Comparison of ENCODE assay signal across 8 cellular contexts in the genomic region with DNA sequence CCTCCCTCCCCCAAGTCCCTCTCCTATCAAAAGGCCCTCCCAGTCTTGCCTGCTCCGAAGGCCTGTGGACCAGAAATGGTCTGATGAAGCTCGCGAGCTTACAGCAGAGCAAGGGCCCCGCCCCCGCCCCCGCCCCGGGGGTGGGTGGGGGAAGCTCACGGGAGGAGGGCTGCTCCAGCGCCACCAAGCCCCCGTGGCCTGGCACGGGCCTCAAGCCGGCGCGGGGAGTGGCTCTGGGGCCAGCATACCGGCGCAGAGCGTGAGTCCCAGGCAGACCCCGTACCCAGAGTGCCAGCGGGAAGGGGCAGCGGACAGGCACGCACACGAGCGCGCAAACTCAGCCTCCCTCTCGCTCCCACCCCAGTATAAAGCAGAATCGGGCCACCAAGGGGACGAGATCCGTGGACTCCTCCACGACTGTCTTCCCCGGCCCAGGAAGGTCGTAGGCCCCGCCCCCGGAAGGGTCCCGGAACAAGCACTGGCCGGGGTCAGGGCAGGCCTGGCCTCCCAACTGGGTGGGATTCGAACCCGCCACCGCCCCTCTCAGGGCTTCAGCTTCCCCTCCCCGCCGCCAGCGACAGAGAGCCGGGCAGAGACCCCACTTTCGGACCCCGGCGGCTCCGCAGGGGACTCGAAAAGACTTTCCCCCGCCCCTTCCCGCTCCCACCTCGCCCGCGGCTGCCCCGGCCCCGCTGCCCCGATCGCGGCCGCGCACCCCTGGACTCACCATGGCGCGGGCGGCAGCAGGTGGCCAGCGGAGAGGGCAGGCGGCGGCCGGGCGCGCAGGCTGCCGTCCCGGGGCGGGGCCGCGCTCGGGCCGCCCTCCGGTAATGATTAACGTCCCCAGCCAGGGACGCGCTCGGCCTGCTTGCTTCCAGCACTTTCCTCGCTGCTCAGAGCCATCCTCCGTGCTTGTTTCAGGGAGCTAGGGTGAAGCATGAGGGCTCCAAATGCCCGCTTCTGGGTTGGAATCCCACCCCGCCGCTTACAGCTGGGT. TPM values are rescaled to one million over a fixed set of nuclear protein-coding genes. Genes with fewer than 3 reads are reported as not detected.
DNase-seq lines count a peak whose midpoint lies in the region; ATAC-seq, FAIRE-seq and TF ChIP-seq lines count a peak whose summit lies in the region.

PCBD1 (minus strand) TSS at position 762 of the 997 bp plus-strand sequence; CDS start at position 730, 32 bp downstream.

- peaks cover 18% of the 10 kb centered on the region for H3K79me2 ChIP-seq in HepG2 (ENCODE audit: insufficient read depth, low read length)

- H3K9me3 ChIP-seq in HepG2 (ENCODE audit: low read length), result no peaks in the 10 kb centered on the region

- no peak within 1 kb of the TSS for H2AFZ ChIP-seq in HepG2 (ENCODE audit: low read length)

- no peak for FAIRE-seq in HepG2 (lab: Jason Lieb, UNC)

- CTCF ChIA-PET in HepG2 (lab: Yijun Ruan, JAX; ENCODE audit: low intra/inter-chr PET ratio, low total read pairs), result no interaction called here

- H4K20me1 ChIP-seq in HepG2 (ENCODE audit: insufficient read depth, low read length), result peaks cover 3% of the 10 kb centered on the region; the same call in 1 of the 2 replicates

- no TSS peak for BruUV-seq in HepG2 (replicated peaks; lab: Mats Ljungman, UMichigan)

- peak; percentile 38 to 79 for TF ChIP-seq POLR2A in HepG2 (IDR thresholded peaks at IDR 0.05; ENCODE audit: insufficient read depth in 1 of 2, low read depth in 2 of 2, low read length in 2 of 2)

- peak; percentile 45 to 72 (median 59) for DNase-seq in NCI-H1417 (lab: John Stamatoyannopoulos, UW)
- no peak for DNase-seq in NCI-H1417 treated with DMSO at 0.1 percent for 48 hours (lab: John Stamatoyannopoulos, UW)
- peak; percentile 41 for DNase-seq in NCI-H1694 treated with DMSO at 0.1 percent for 48 hours (lab: John Stamatoyannopoulos, UW)
- DNase-seq in activated CD4-positive, alpha-beta T cell treated with anti-CD3 and anti-CD28 coated beads for 4 hours, result peak; percentile 74
- peak; percentile 88 for DNase-seq in coronary artery (ENCODE audit: low spot score)
- peak; percentile 74 for DNase-seq in HepG2 (ENCODE audit: low spot score)
- DNase-seq in stimulated activated CD4-positive, alpha-beta T cell treated with anti-CD3 and anti-CD28 coated beads, Interleukin-2, amount 100 ng/mL, for 48 hours, result peak; percentile 54 to 62

- H3K4me2 ChIP-seq in HepG2 (ENCODE audit: low read depth, low read length), result peak within 1 kb of the TSS; percentile 88

- in situ Hi-C loops in HepG2 (cut with HindIII; ENCODE audit: extremely low pct_ligation_motif_present, low pct_unique_long_range_greater_than_20kb), result loop anchor here (10.0 kb wide), 1 partner anchor 333 kb away; no protein-coding TSS in a partner anchor

- no peak; the same call in 1 of the 2 replicates for TF ChIP-seq RAD21 in HepG2 (CRISPR knock-in tag; IDR thresholded peaks at IDR 0.05)

- peaks cover 8 to 34% of the 10 kb centered on the region in 2 experiments; a peak in 4 of 5 replicates for H3K36me3 ChIP-seq in HepG2 (replicated peaks in 1 of 2; ENCODE audit: control insufficient read depth in 1 of 2, insufficient read depth in 2 of 2, low read length in 2 of 2)

- H3K4me3 ChIP-seq in coronary artery (peak within 1 kb of the TSS; percentile 84), HepG2 (replicated peaks in 1 of 3; ENCODE audit: insufficient read depth in 1 of 3, low read depth in 2 of 3, low read length in 3 of 3) (peak within 1 kb of the TSS; percentile 69 to 87 (median 79))

- H3K9ac ChIP-seq in HepG2 (ENCODE audit: insufficient read depth, low read depth, low read length), result peak within 1 kb of the TSS; percentile 92

- ATAC-seq in HG02763 (IDR thresholded peaks at IDR 0.05; ENCODE audit: unreplicated experiment), result peak; percentile 73
- peak; percentile 90 for ATAC-seq in HepG2

- no peak for TF ChIP-seq EP300 in HepG2 (IDR thresholded peaks at IDR 0.05; ENCODE audit: low read depth in 2 of 2, low read length in 2 of 2)
- no peak for TF ChIP-seq EP300 in HepG2 (CRISPR knock-in tag; IDR thresholded peaks at IDR 0.05; ENCODE audit: borderline replicate concordance)

- POLR2A ChIA-PET in HepG2 (lab: Yijun Ruan, JAX), result interaction anchor here (0.7 to 2.1 kb wide), 3 partner anchors 9 to 78 kb away, joined by 3 to 7 read pairs (median 3); no protein-coding TSS in a partner anchor

- no peak for TF ChIP-seq CTCF in coronary artery (IDR thresholded peaks at IDR 0.05)
- TF ChIP-seq CTCF in HepG2 (CRISPR knock-in tag; IDR thresholded peaks at IDR 0.05), result peak; percentile 20; the same call in 1 of the 2 replicates

- peak within 1 kb of the TSS; percentile 92 to 96 for H3K27ac ChIP-seq in coronary artery
- H3K27ac ChIP-seq in HepG2 (ENCODE audit: extremely low read length, insufficient read depth, low read length), result peak within 1 kb of the TSS; percentile 91

- intact Hi-C loops in HepG2 (cut with micrococcal nuclease; ENCODE audit: unreplicated experiment), result no loop called here

- peaks cover 58% of the 10 kb centered on the region for H3K4me1 ChIP-seq in HepG2 (ENCODE audit: insufficient read depth, low read length)

- WGBS in HepG2 (ENCODE audit: low lambda C conversion rate), result 0% methylated on average over 12 of the region's 85 CpGs

- no peaks in the 10 kb centered on the region; a peak in 1 of 5 replicates for H3K27me3 ChIP-seq in HepG2 (ENCODE audit: control insufficient read depth in 1 of 2, insufficient read depth in 2 of 2, low read length in 2 of 2)

TF ChIP-seq in HepG2, 621 proteins besides CTCF, POLR2A, EP300 and RAD21 (continues in another document):
- peak; percentile 46; the same call in 1 of the 2 replicates for TF ChIP-seq ZC3H13 (CRISPR knock-in tag; IDR thresholded peaks at IDR 0.05)
- no peak for TF ChIP-seq ZNF772 (CRISPR knock-in tag; IDR thresholded peaks at IDR 0.05)
- no peak for TF ChIP-seq SP140L (CRISPR knock-in tag; IDR thresholded peaks at IDR 0.05; ENCODE audit: borderline replicate concordance)
- peak; percentile 48 for TF ChIP-seq HNRNPLL (IDR thresholded peaks at IDR 0.05; ENCODE audit: low read depth, low read length, poor library complexity, severe bottlenecking)
- TF ChIP-seq CC2D1A (CRISPR knock-in tag; IDR thresholded peaks at IDR 0.05), result no peak
- no peak for TF ChIP-seq ZNF737 (CRISPR knock-in tag; IDR thresholded peaks at IDR 0.05; ENCODE audit: borderline replicate concordance)
- TF ChIP-seq ZNF224 (CRISPR knock-in tag; IDR thresholded peaks at IDR 0.05), result no peak
- TF ChIP-seq, protein P1, sequence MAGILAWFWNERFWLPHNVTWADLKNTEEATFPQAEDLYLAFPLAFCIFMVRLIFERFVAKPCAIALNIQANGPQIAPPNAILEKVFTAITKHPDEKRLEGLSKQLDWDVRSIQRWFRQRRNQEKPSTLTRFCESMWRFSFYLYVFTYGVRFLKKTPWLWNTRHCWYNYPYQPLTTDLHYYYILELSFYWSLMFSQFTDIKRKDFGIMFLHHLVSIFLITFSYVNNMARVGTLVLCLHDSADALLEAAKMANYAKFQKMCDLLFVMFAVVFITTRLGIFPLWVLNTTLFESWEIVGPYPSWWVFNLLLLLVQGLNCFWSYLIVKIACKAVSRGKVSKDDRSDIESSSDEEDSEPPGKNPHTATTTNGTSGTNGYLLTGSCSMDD (CRISPR knock-in tag; IDR thresholded peaks at IDR 0.05), result no peak
- TF ChIP-seq, protein P2, sequence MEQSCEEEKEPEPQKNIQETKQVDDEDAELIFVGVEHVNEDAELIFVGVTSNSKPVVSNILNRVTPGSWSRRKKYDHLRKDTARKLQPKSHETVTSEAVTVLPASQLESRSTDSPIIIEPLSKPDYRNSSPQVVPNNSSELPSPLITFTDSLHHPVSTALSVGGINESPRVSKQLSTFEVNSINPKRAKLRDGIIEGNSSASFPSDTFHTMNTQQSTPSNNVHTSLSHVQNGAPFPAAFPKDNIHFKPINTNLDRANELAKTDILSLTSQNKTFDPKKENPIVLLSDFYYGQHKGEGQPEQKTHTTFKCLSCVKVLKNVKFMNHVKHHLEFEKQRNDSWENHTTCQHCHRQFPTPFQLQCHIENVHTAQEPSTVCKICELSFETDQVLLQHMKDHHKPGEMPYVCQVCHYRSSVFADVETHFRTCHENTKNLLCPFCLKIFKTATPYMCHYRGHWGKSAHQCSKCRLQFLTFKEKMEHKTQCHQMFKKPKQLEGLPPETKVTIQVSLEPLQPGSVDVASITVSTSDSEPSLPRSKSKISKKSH (CRISPR knock-in tag; IDR thresholded peaks at IDR 0.05; ENCODE audit: borderline replicate concordance), result peak; percentile 77; the same call in 1 of the 2 replicates

RNA-seq across cellular contexts. Expression of gene PCBD1, which starts in this region (rescaled TPM):
- total RNA-seq in HepG2 (2016; rRNA removed; fragmentation: Illumina TruSeq; extraction: Trizol), result 168 and 177 TPM in 2 replicates
- 166 and 201 TPM in 2 replicates for total RNA-seq in HepG2 (2016; cell fraction: cytosol; rRNA removed; fragmentation: Illumina TruSeq; extraction: Trizol; ENCODE audit: low read depth)
- 178 and 182 TPM in 2 replicates for total RNA-seq in HepG2 (2016; cell fraction: insoluble cytoplasmic fraction; rRNA removed; fragmentation: Illumina TruSeq; extraction: Trizol)
- total RNA-seq in HepG2 (2016; cell fraction: membrane; rRNA removed; fragmentation: Illumina TruSeq; extraction: Trizol), result 211 and 254 TPM in 2 replicates
- 58.9 and 64.6 TPM in 2 replicates for total RNA-seq in HepG2 (2016; cell fraction: nucleus; rRNA removed; fragmentation: Illumina TruSeq; extraction: Trizol)
- 95.3 and 98.9 TPM in 2 replicates for polyA plus RNA-seq in HepG2 (2011; rRNA removed)
- polyA plus RNA-seq in HepG2 (2011; cell fraction: cytosol; rRNA removed), result 107 and 123 TPM in 2 replicates
- polyA plus RNA-seq in HepG2 (2011; cell fraction: nucleus; rRNA removed), result 40.3 and 45.6 TPM in 2 replicates
- polyA plus RNA-seq in HepG2 (2012), result 117 and 152 TPM in 2 replicates
- 235 and 300 TPM in 2 replicates for polyA plus RNA-seq in HepG2 (2016; cell fraction: cytosol; fragmentation: Illumina TruSeq; extraction: Trizol; ENCODE audit: low read depth)
- polyA plus RNA-seq in HepG2 (2016; cell fraction: insoluble cytoplasmic fraction; fragmentation: Illumina TruSeq; extraction: Trizol; ENCODE audit: low read depth), result 237 and 249 TPM in 2 replicates
- polyA plus RNA-seq in HepG2 (2016; cell fraction: membrane; fragmentation: Illumina TruSeq; extraction: Trizol; ENCODE audit: low read depth), result 271 and 309 TPM in 2 replicates
- 131 and 135 TPM in 2 replicates for polyA plus RNA-seq in HepG2 (2016; cell fraction: nucleus; fragmentation: Illumina TruSeq; extraction: Trizol; ENCODE audit: insufficient read depth, low read depth)
- 47.4 and 68.6 TPM in 2 replicates for polyA minus RNA-seq in HepG2 (2011; rRNA and poly(A)+ RNA removed; ENCODE audit: low replicate concordance)
- 36.4 and 44.0 TPM in 2 replicates for polyA minus RNA-seq in HepG2 (2011; cell fraction: cytosol; rRNA and poly(A)+ RNA removed)
- 21.6 and 28.6 TPM in 2 replicates for polyA minus RNA-seq in HepG2 (2011; cell fraction: nucleus; rRNA and poly(A)+ RNA removed)
